ENCODE assay signal across 10 cellular contexts in genomic region chr5:141096181-141096580, GRCh38. TPM values are rescaled to one million over a fixed set of nuclear protein-coding genes. Genes with fewer than 3 reads are reported as not detected.
"Had no signal": no experiment of that assay in that cellular context is flagged by ENCODE, and none has a peak within 500 bp of the region (broad histone marks: within the 10 kb centered on the region; RNA-seq: fewer than 3 reads in every experiment).

No MANE protein-coding gene starts in this region.

RNA-seq across cellular contexts. Expression of gene PCDHB2, which starts 1.8 kb away (rescaled TPM):
- total RNA-seq: activated CD4-positive, alpha-beta T cell treated with anti-CD3 and anti-CD28 coated beads for 36 hours; activated CD4-positive, alpha-beta T cell treated with anti-CD3 and anti-CD28 coated beads, Interleukin-2, amount 10 ng/mL, durations not matched to agents 7 days and 5 days; activated CD8-positive, alpha-beta memory T cell treated with anti-CD3 and anti-CD28 coated beads, Interleukin-2, amount 10 ng/mL, durations not matched to agents 7 days and 5 days; activated CD8-positive, alpha-beta T cell treated with anti-CD3 and anti-CD28 coated beads, Interleukin-2, amount 10 ng/mL, durations not matched to agents 7 days and 5 days; activated naive CD8-positive, alpha-beta T cell treated with anti-CD3 and anti-CD28 coated beads, Interleukin-2, amount 10 ng/mL, durations not matched to agents 7 days and 5 days had no signal

RNA-seq across cellular contexts. Expression of gene PCDHB3, which starts 4.1 kb away (rescaled TPM):
- total RNA-seq: activated CD4-positive, alpha-beta memory T cell treated with anti-CD3 and anti-CD28 coated beads, Interleukin-2, amount 10 ng/mL, durations not matched to agents 7 days and 5 days; activated CD4-positive, alpha-beta T cell treated with anti-CD3 and anti-CD28 coated beads for 36 hours; activated CD4-positive, alpha-beta T cell treated with anti-CD3 and anti-CD28 coated beads, Interleukin-2, amount 10 ng/mL, durations not matched to agents 7 days and 5 days; activated CD8-positive, alpha-beta memory T cell treated with anti-CD3 and anti-CD28 coated beads, Interleukin-2, amount 10 ng/mL, durations not matched to agents 7 days and 5 days; activated CD8-positive, alpha-beta T cell treated with anti-CD3 and anti-CD28 coated beads, Interleukin-2, amount 10 ng/mL, durations not matched to agents 7 days and 5 days; activated naive CD8-positive, alpha-beta T cell treated with anti-CD3 and anti-CD28 coated beads, Interleukin-2, amount 10 ng/mL, durations not matched to agents 7 days and 5 days; activated T-helper 2 cell treated with anti-CD3 and anti-CD28 coated beads, Interferon-gamma antibody, Interleukin-2, Interleukin-4, amounts not matched to agents 10 μg/mL and 5 μg/mL and 100 μg/mL, durations not matched to agents 14 hours and 24 hours and 36 hours had no signal

RNA-seq across cellular contexts. Expression of gene PCDHB4, which starts 25.4 kb away (rescaled TPM):
- total RNA-seq: activated CD4-positive, alpha-beta memory T cell treated with anti-CD3 and anti-CD28 coated beads, Interleukin-2, amount 10 ng/mL, durations not matched to agents 7 days and 5 days; activated CD4-positive, alpha-beta T cell treated with anti-CD3 and anti-CD28 coated beads for 36 hours; activated CD4-positive, alpha-beta T cell treated with anti-CD3 and anti-CD28 coated beads, Interleukin-2, amount 10 ng/mL, durations not matched to agents 7 days and 5 days; activated CD8-positive, alpha-beta memory T cell treated with anti-CD3 and anti-CD28 coated beads, Interleukin-2, amount 10 ng/mL, durations not matched to agents 7 days and 5 days; activated CD8-positive, alpha-beta T cell treated with anti-CD3 and anti-CD28 coated beads, Interleukin-2, amount 10 ng/mL, durations not matched to agents 7 days and 5 days; activated naive CD8-positive, alpha-beta T cell treated with anti-CD3 and anti-CD28 coated beads, Interleukin-2, amount 10 ng/mL, durations not matched to agents 7 days and 5 days; activated T-helper 2 cell treated with anti-CD3 and anti-CD28 coated beads, Interferon-gamma antibody, Interleukin-2, Interleukin-4, amounts not matched to agents 10 μg/mL and 5 μg/mL and 100 μg/mL, durations not matched to agents 14 hours and 24 hours and 36 hours; bronchial epithelial cell had no signal

RNA-seq across cellular contexts. Expression of gene PCDHB5, which starts 38.8 kb away (rescaled TPM):
- total RNA-seq: activated CD4-positive, alpha-beta memory T cell treated with anti-CD3 and anti-CD28 coated beads, Interleukin-2, amount 10 ng/mL, durations not matched to agents 7 days and 5 days; activated CD4-positive, alpha-beta T cell treated with anti-CD3 and anti-CD28 coated beads for 36 hours; activated CD4-positive, alpha-beta T cell treated with anti-CD3 and anti-CD28 coated beads, Interleukin-2, amount 10 ng/mL, durations not matched to agents 7 days and 5 days; activated CD8-positive, alpha-beta memory T cell treated with anti-CD3 and anti-CD28 coated beads, Interleukin-2, amount 10 ng/mL, durations not matched to agents 7 days and 5 days; activated CD8-positive, alpha-beta T cell treated with anti-CD3 and anti-CD28 coated beads, Interleukin-2, amount 10 ng/mL, durations not matched to agents 7 days and 5 days; activated naive CD8-positive, alpha-beta T cell treated with anti-CD3 and anti-CD28 coated beads, Interleukin-2, amount 10 ng/mL, durations not matched to agents 7 days and 5 days; activated T-helper 2 cell treated with anti-CD3 and anti-CD28 coated beads, Interferon-gamma antibody, Interleukin-2, Interleukin-4, amounts not matched to agents 10 μg/mL and 5 μg/mL and 100 μg/mL, durations not matched to agents 14 hours and 24 hours and 36 hours had no signal

RNA-seq across cellular contexts. Expression of gene PCDHB1, which starts 45.0 kb away (rescaled TPM):
- total RNA-seq: activated CD4-positive, alpha-beta memory T cell treated with anti-CD3 and anti-CD28 coated beads, Interleukin-2, amount 10 ng/mL, durations not matched to agents 7 days and 5 days; activated CD4-positive, alpha-beta T cell treated with anti-CD3 and anti-CD28 coated beads for 36 hours; activated CD4-positive, alpha-beta T cell treated with anti-CD3 and anti-CD28 coated beads, Interleukin-2, amount 10 ng/mL, durations not matched to agents 7 days and 5 days; activated CD8-positive, alpha-beta memory T cell treated with anti-CD3 and anti-CD28 coated beads, Interleukin-2, amount 10 ng/mL, durations not matched to agents 7 days and 5 days; activated CD8-positive, alpha-beta T cell treated with anti-CD3 and anti-CD28 coated beads, Interleukin-2, amount 10 ng/mL, durations not matched to agents 7 days and 5 days; activated naive CD8-positive, alpha-beta T cell treated with anti-CD3 and anti-CD28 coated beads, Interleukin-2, amount 10 ng/mL, durations not matched to agents 7 days and 5 days; activated T-helper 2 cell treated with anti-CD3 and anti-CD28 coated beads, Interferon-gamma antibody, Interleukin-2, Interleukin-4, amounts not matched to agents 10 μg/mL and 5 μg/mL and 100 μg/mL, durations not matched to agents 14 hours and 24 hours and 36 hours; ascending aorta; bronchial epithelial cell had no signal
- polyA plus RNA-seq: cardiac muscle cell had no signal
